Comparison of ENCODE assay signal across 20 cellular contexts in the genomic region with DNA sequence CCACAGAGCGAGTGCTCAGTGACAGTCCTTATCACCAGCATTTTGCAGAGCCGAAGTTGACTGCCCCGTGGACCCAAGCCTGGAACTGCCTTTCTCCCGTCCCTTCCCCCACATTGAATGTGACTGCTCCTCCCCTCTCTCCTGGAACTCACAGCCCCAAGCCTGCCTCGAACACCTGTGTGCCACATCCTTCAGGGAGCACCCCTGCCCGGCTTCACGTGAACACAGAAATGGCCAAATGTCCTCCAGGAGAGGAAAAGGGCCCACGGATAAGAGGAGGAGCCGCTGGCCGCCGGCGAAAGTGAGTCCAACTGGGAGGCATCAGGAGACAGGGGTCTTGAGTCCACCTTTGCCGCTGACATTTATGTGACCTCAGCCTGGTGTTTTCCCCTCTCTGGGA. TPM values are rescaled to one million over a fixed set of nuclear protein-coding genes. Genes with fewer than 3 reads are reported as not detected.
A peak's percentile ranks its signal among the peaks of the same experiment; 100 is the strongest.
DNase-seq lines count a peak whose midpoint lies in the region; ATAC-seq, FAIRE-seq and TF ChIP-seq lines count a peak whose summit lies in the region.
"Had no signal": no experiment of that assay in that cellular context is flagged by ENCODE, and none has a peak within 500 bp of the region (broad histone marks: within the 10 kb centered on the region; RNA-seq: fewer than 3 reads in every experiment).

No MANE protein-coding gene starts in this region.

- no peak for DNase-seq in A549 (ENCODE audit: low read depth in 1 of 2, low spot score in 1 of 2)
- DNase-seq in H9, result no peak
- no peak for DNase-seq in chondrocyte (ENCODE audit: low spot score)
- no peak for DNase-seq in cardiac septum (ENCODE audit: low spot score)
- DNase-seq in activated naive CD4-positive, alpha-beta T cell treated with Interleukin-2 at 50 U/mL for 16 hours, result no peak
- DNase-seq in erythroblast (lab: John Stamatoyannopoulos, UW), result no peak
- no peak for DNase-seq in stimulated activated CD4-positive, alpha-beta T cell treated with anti-CD3 and anti-CD28 coated beads, Interleukin-4, amount 100 ng/mL, for 4 hours
- DNase-seq: foreskin melanocyte, GDM1, NCI-H774 had no signal

- TF ChIP-seq CTCF in A549 (IDR thresholded peaks at IDR 0.05), result no peak
- no peak for TF ChIP-seq CTCF in H9 (conservative IDR thresholded peaks at IDR 0.05)
- TF ChIP-seq CTCF in chondrocyte (IDR thresholded peaks at IDR 0.05), result no peak
- no peak for TF ChIP-seq CTCF in nephron (IDR thresholded peaks at IDR 0.05; ENCODE audit: unreplicated experiment in 3 of 3)

- H3K4me2 ChIP-seq in A549, result peak overlapping the region; percentile 90
- peak overlapping the region; percentile 52 for H3K4me2 ChIP-seq in H9 (ENCODE audit: insufficient read depth, insufficient read length, low read length)

- H2AK5ac ChIP-seq in H9 (ENCODE audit: insufficient read length, low read length), result no peak overlapping the region

- no peak for FAIRE-seq in A549 (lab: Jason Lieb, UNC)
- FAIRE-seq: A204.1 had no signal

- no peak for ATAC-seq in A549

- H2BK20ac ChIP-seq in H9 (ENCODE audit: low read depth, low read length, poor library complexity, severe bottlenecking), result no peak overlapping the region

- H3K4me3 Mint-ChIP-seq in H9 (peak overlapping the region; percentile 32 to 66; a peak in 4 of 5 replicates), chondrocyte (ENCODE audit: unreplicated experiment) (no peak overlapping the region), nephron (peak overlapping the region; percentile 8 to 42 (median 36))
- H3K4me3 Mint-ChIP-seq: activated naive CD8-positive, alpha-beta T cell treated with anti-CD3 and anti-CD28 coated beads, Interleukin-2, amount 10 ng/mL, durations not matched to agents 7 days and 5 days had no signal

- H3K18ac ChIP-seq in H9 (ENCODE audit: insufficient read length, low read depth, low read length), result no peak overlapping the region

- peaks cover 2% of the 10 kb centered on the region for H3K23me2 ChIP-seq in H9 (ENCODE audit: insufficient read length, low read depth, low read length, poor library complexity, severe bottlenecking)

- H3K4me1 ChIP-seq in A549, result peaks cover 90% of the 10 kb centered on the region
- H3K4me1 ChIP-seq in H9 (ENCODE audit: insufficient read depth, low read length), result no peaks in the 10 kb centered on the region; the same call in 1 of the 2 replicates
- H3K4me1 ChIP-seq: breast epithelium, upper lobe of right lung had no signal

- no peak overlapping the region for H2BK5ac ChIP-seq in H9 (ENCODE audit: insufficient read length, low read length)

- TF ChIP-seq EP300 in A549 (IDR thresholded peaks at IDR 0.05), result no peak

- peak overlapping the region; percentile 99 to 100 for H3K27ac ChIP-seq in A549
- no peak overlapping the region for H3K27ac ChIP-seq in H9 (ENCODE audit: insufficient read length, low read depth, low read length)
- H3K27ac ChIP-seq: breast epithelium, epithelial cell of prostate, neutrophil, spleen, upper lobe of right lung had no signal

- no peak overlapping the region for H2BK15ac ChIP-seq in H9 (ENCODE audit: low read depth, low read length)

- H4K5ac ChIP-seq in H9 (ENCODE audit: insufficient read length, low read depth, low read length), result no peak overlapping the region

- H3K36me3 Mint-ChIP-seq in H9 (ENCODE audit: insufficient read depth in 1 of 3, low read depth in 3 of 3) (peaks cover 13 to 30% (median 23%) of the 10 kb centered on the region in 3 experiments), chondrocyte (ENCODE audit: low read depth) (peaks cover 14% of the 10 kb centered on the region), nephron (ENCODE audit: low read depth) (peaks cover 15% of the 10 kb centered on the region)

- no peak overlapping the region for H3K56ac ChIP-seq in H9 (ENCODE audit: insufficient read length, low read depth, low read length)

- H3K27me3 ChIP-seq in H9 (ENCODE audit: insufficient read depth, low read length), result no peaks in the 10 kb centered on the region
- H3K27me3 ChIP-seq: breast epithelium, upper lobe of right lung had no signal

- no peaks in the 10 kb centered on the region for H3K79me2 ChIP-seq in H9 (ENCODE audit: insufficient read depth, low read length)

- no peak overlapping the region for H4K8ac ChIP-seq in H9 (replicated peaks; ENCODE audit: insufficient read length, low read depth, low read length)

- no peak overlapping the region for H3K9ac ChIP-seq in H9 (ENCODE audit: extremely low read depth, insufficient read length, low read length)

- H3K27me3 Mint-ChIP-seq in H9 (ENCODE audit: low read depth) (peaks cover 2% of the 10 kb centered on the region), chondrocyte (ENCODE audit: low read depth) (no peaks in the 10 kb centered on the region), nephron (ENCODE audit: low read depth) (no peaks in the 10 kb centered on the region)
- H3K27me3 Mint-ChIP-seq: activated naive CD8-positive, alpha-beta T cell treated with anti-CD3 and anti-CD28 coated beads, Interleukin-2, amount 10 ng/mL, durations not matched to agents 7 days and 5 days; T-cell had no signal

- H2BK120ac ChIP-seq in H9 (ENCODE audit: low read depth, low read length, poor library complexity, severe bottlenecking), result no peak overlapping the region

- TF ChIP-seq RAD21 in A549 (conservative IDR thresholded peaks at IDR 0.05 in 1 of 2, IDR thresholded peaks at IDR 0.05 in 1 of 2), result no peak

- H2BK12ac ChIP-seq in H9 (ENCODE audit: insufficient read length, low read depth, low read length), result no peak overlapping the region

- H3K14ac ChIP-seq in H9 (ENCODE audit: insufficient read depth, low read length), result no peak overlapping the region

- no peak overlapping the region for H3T11ph ChIP-seq in H9 (ENCODE audit: low read length)

- H3K4me3 ChIP-seq in A549, result peak overlapping the region; percentile 35
- H3K4me3 ChIP-seq: breast epithelium, upper lobe of right lung had no signal

- H3K9me3 ChIP-seq in A549 (no peaks in the 10 kb centered on the region), H9 (ENCODE audit: control insufficient read depth, low read depth, low read length) (no peaks in the 10 kb centered on the region)
- H3K9me3 ChIP-seq: breast epithelium, neutrophil, spleen, upper lobe of right lung had no signal

- intact Hi-C loops in cardiac septum (cut with DNase I), result no loop called here

- H3K23ac ChIP-seq in H9 (ENCODE audit: insufficient read length, low read depth, low read length), result no peak overlapping the region

- POLR2A ChIA-PET in A549 (lab: Yijun Ruan, JAX), result interaction anchor here (0.9 to 4.5 kb wide), 3 partner anchors 12 to 20 kb away, joined by 5 to 27 read pairs (median 8); partner anchors contain the start of genes BUD23, DNAJC30 and STX1A

- no peak for TF ChIP-seq POLR2A in A549 (IDR thresholded peaks at IDR 0.05; ENCODE audit: low read length)
- TF ChIP-seq POLR2A in erythroblast (IDR thresholded peaks at IDR 0.05; ENCODE audit: low read length), result no peak

- no peak overlapping the region for H2AFZ ChIP-seq in H9 (ENCODE audit: low read length)

- H4K20me1 ChIP-seq in H9 (ENCODE audit: control insufficient read depth, insufficient read depth, insufficient read length), result no peaks in the 10 kb centered on the region

- H3K79me1 ChIP-seq in H9 (ENCODE audit: insufficient read depth, low read depth, low read length, poor library complexity, severe bottlenecking), result no peaks in the 10 kb centered on the region

- 80% methylated on average over 13 of the region's 13 CpGs for WGBS in A549 (ENCODE audit: missing lambda C conversion rate)
- no CpG with 5 or more reads among the region's 13 CpGs for WGBS in H9 (ENCODE audit: extremely low coverage, insufficient read length, low lambda C conversion rate)

- H3K4me1 Mint-ChIP-seq in H9 (peaks cover 9 to 38% of the 10 kb centered on the region in 2 experiments), chondrocyte (ENCODE audit: low read depth) (peaks cover 40% of the 10 kb centered on the region), nephron (peaks cover 40% of the 10 kb centered on the region)

- CTCF ChIA-PET in A549 (lab: Yijun Ruan, JAX), result interaction anchor here (0.8 to 10.0 kb wide), 10 partner anchors 11 to 116 kb away, joined by 3 to 139 read pairs (median 25); partner anchors contain the start of genes STX1A and VPS37D

- no peak overlapping the region for H4K91ac ChIP-seq in H9 (ENCODE audit: insufficient read length, low read depth, low read length)

- H3K4ac ChIP-seq in H9 (ENCODE audit: low read depth, low read length), result no peak overlapping the region

- H3K27ac Mint-ChIP-seq in H9 (peak overlapping the region; percentile 35 to 61 (median 55); a peak in 3 of 7 replicates), chondrocyte (ENCODE audit: unreplicated experiment) (peak overlapping the region; percentile 27), nephron (no peak overlapping the region)
- H3K27ac Mint-ChIP-seq: activated naive CD8-positive, alpha-beta T cell treated with anti-CD3 and anti-CD28 coated beads, Interleukin-2, amount 10 ng/mL, durations not matched to agents 7 days and 5 days; CD14-positive monocyte; T-cell had no signal

- H3K9me3 Mint-ChIP-seq in H9 (no peaks in the 10 kb centered on the region), chondrocyte (ENCODE audit: low read depth) (no peaks in the 10 kb centered on the region), nephron (no peaks in the 10 kb centered on the region)
- H3K9me3 Mint-ChIP-seq: activated naive CD8-positive, alpha-beta T cell treated with anti-CD3 and anti-CD28 coated beads, Interleukin-2, amount 10 ng/mL, durations not matched to agents 7 days and 5 days; T-cell had no signal

RNA-seq across cellular contexts. Expression of gene STX1A, which starts 16.2 kb away (rescaled TPM):
- polyA plus RNA-seq in A549 (2011; rRNA removed) (72.9 and 81.7 TPM in 2 replicates), A549 (2017; fragmentation: RNase III; extraction: RNeasy Plus Mini Kit Qiagen cat#74134 plus additional on column Dnase treatment) (48.3 to 59.0 TPM (median 49.2 TPM) in 3 replicates)
- 83.3 and 90.6 TPM in 2 replicates for polyA plus RNA-seq in A549 (2012; cell fraction: cytosol; rRNA removed)
- polyA plus RNA-seq in A549 (2012; cell fraction: nucleus; rRNA removed), result 316 and 405 TPM in 2 replicates
- polyA minus RNA-seq in A549 (2011; rRNA and poly(A)+ RNA removed), result 53.0 and 59.8 TPM in 2 replicates
- total RNA-seq in H9 (2021) (9.3 and 10.1 TPM in 2 replicates), chondrocyte (19.1 to 33.5 TPM (median 20.9 TPM) in 3 replicates), cardiac septum (3.3 TPM)

RNA-seq across cellular contexts. Expression of gene BUD23, which starts 19.8 kb away (rescaled TPM):
- 131 and 161 TPM in 2 replicates for polyA plus RNA-seq in A549 (2011; rRNA removed)
- polyA plus RNA-seq in A549 (2012; cell fraction: cytosol; rRNA removed), result 174 and 207 TPM in 2 replicates
- 105 and 131 TPM in 2 replicates for polyA plus RNA-seq in A549 (2012; cell fraction: nucleus; rRNA removed)
- polyA plus RNA-seq in A549 (2017; fragmentation: RNase III; extraction: RNeasy Plus Mini Kit Qiagen cat#74134 plus additional on column Dnase treatment), result 130 to 145 TPM (median 134 TPM) in 3 replicates
- polyA minus RNA-seq in A549 (2011; rRNA and poly(A)+ RNA removed), result 64.7 and 68.8 TPM in 2 replicates
- total RNA-seq in H9 (2021), result 68.5 and 78.1 TPM in 2 replicates
- 39.2 to 43.4 TPM (median 42.6 TPM) in 3 replicates for total RNA-seq in chondrocyte
- 59.1 TPM for total RNA-seq in cardiac septum

RNA-seq across cellular contexts. Expression of gene DNAJC30, which starts 20.0 kb away (rescaled TPM):
- 5.2 and 5.7 TPM in 2 replicates for polyA plus RNA-seq in A549 (2011; rRNA removed)
- 8.1 and 12.9 TPM in 2 replicates for polyA plus RNA-seq in A549 (2012; cell fraction: cytosol; rRNA removed)
- polyA plus RNA-seq in A549 (2012; cell fraction: nucleus; rRNA removed), result 11.4 and 13.4 TPM in 2 replicates
- 8.9 to 10.1 TPM (median 9.3 TPM) in 3 replicates for polyA plus RNA-seq in A549 (2017; fragmentation: RNase III; extraction: RNeasy Plus Mini Kit Qiagen cat#74134 plus additional on column Dnase treatment)
- polyA minus RNA-seq in A549 (2011; rRNA and poly(A)+ RNA removed), result 4.0 and 5.4 TPM in 2 replicates
- 8.1 and 8.7 TPM in 2 replicates for total RNA-seq in H9 (2021)
- total RNA-seq in chondrocyte, result 9.5 to 15.2 TPM (median 10.2 TPM) in 3 replicates
- total RNA-seq in cardiac septum, result 16.4 TPM

RNA-seq across cellular contexts. Expression of gene ABHD11, which starts 35.4 kb away (rescaled TPM):
- polyA plus RNA-seq in A549 (2011; rRNA removed) (8.1 and 10.4 TPM in 2 replicates), A549 (2017; fragmentation: RNase III; extraction: RNeasy Plus Mini Kit Qiagen cat#74134 plus additional on column Dnase treatment) (13.7 to 15.2 TPM (median 15.1 TPM) in 3 replicates)
- polyA plus RNA-seq in A549 (2012; cell fraction: cytosol; rRNA removed), result 29.2 and 33.7 TPM in 2 replicates
- polyA plus RNA-seq in A549 (2012; cell fraction: nucleus; rRNA removed), result 36.0 and 40.6 TPM in 2 replicates
- 14.5 and 18.2 TPM in 2 replicates for polyA minus RNA-seq in A549 (2011; rRNA and poly(A)+ RNA removed)
- total RNA-seq in H9 (2021) (29.4 and 34.4 TPM in 2 replicates), chondrocyte (11.2 to 15.3 TPM (median 15.0 TPM) in 3 replicates), cardiac septum (31.6 TPM)

RNA-seq across cellular contexts. Expression of gene VPS37D, which starts 35.6 kb away (rescaled TPM):
- polyA plus RNA-seq in A549 (2011; rRNA removed), result 3.3 and 3.8 TPM in 2 replicates
- polyA plus RNA-seq in A549 (2012; cell fraction: cytosol; rRNA removed), result 3.2 and 4.5 TPM in 2 replicates
- 3.2 and 3.6 TPM in 2 replicates for polyA plus RNA-seq in A549 (2012; cell fraction: nucleus; rRNA removed)
- 2.2 to 2.9 TPM (median 2.6 TPM) in 3 replicates for polyA plus RNA-seq in A549 (2017; fragmentation: RNase III; extraction: RNeasy Plus Mini Kit Qiagen cat#74134 plus additional on column Dnase treatment)
- 2.1 and 3.3 TPM in 2 replicates for polyA minus RNA-seq in A549 (2011; rRNA and poly(A)+ RNA removed)
- total RNA-seq in H9 (2021), result 0.85 and 1.3 TPM in 2 replicates
- 4.9 to 6.6 TPM (median 6.2 TPM) in 3 replicates for total RNA-seq in chondrocyte
- total RNA-seq in cardiac septum, result 2.4 TPM
- polyA plus RNA-seq: CD14-positive monocyte had no signal

Comparison
In these comparisons a context has a peak if more than half of its experiments do, and no peak if none do; other contexts are left out.
1. H3K27ac Mint-ChIP-seq: peak in H9 (3 of 3) and chondrocyte (single experiment); none in nephron (0 of 3).